ENCODE assay signal across 8 cellular contexts in genomic region chr2:68441179-68441993, GRCh38. TPM values are rescaled to one million over a fixed set of nuclear protein-coding genes. Genes with fewer than 3 reads are reported as not detected.
DNase-seq lines count a peak whose midpoint lies in the region; ATAC-seq, FAIRE-seq and TF ChIP-seq lines count a peak whose summit lies in the region.

No MANE protein-coding gene starts in this region.

- FAIRE-seq in H54 (lab: Jason Lieb, UNC) (peak; percentile 94), RCC 7860 (lab: Jason Lieb, UNC) (peak; percentile 49)

- no peaks in the 10 kb centered on the region for H3K36me3 Mint-ChIP-seq in activated T-cell treated with anti-CD3 and anti-CD28 coated beads, Interleukin-2, amount 50 U/mL, for 4 hours (ENCODE audit: insufficient read depth)

- DNase-seq in EL (peak; percentile 82), H54 (ENCODE audit: insufficient read length, low spot score) (peak; percentile 19), LNCaP clone FGC (ENCODE audit: low read depth) (peak; percentile 28), RCC 7860 (ENCODE audit: low spot score) (peak; percentile 75), fibroblast of mammary gland (ENCODE audit: low read depth) (peak; percentile 84)
- peak; percentile 74 for DNase-seq in activated T-cell treated with anti-CD3 and anti-CD28 coated beads, Interleukin-2, amount 50 U/mL, for 4 hours

- peak; percentile 98 to 99 for ATAC-seq in activated T-cell treated with anti-CD3 and anti-CD28 coated beads, Interleukin-2, amount 50 U/mL, for 4 hours

- peak; percentile 58 for TF ChIP-seq CTCF in LNCaP clone FGC (IDR thresholded peaks at IDR 0.05; ENCODE audit: control insufficient read depth, extremely low read depth, insufficient read depth)
- TF ChIP-seq CTCF in fibroblast of mammary gland (conservative IDR thresholded peaks at IDR 0.05; ENCODE audit: control insufficient read depth, insufficient read depth, low read depth, low read length) = peak; percentile 89
- peak; percentile 95 for TF ChIP-seq CTCF in neutrophil (IDR thresholded peaks at IDR 0.05)
- peak; percentile 36 for TF ChIP-seq CTCF in subcutaneous adipose tissue (IDR thresholded peaks at IDR 0.05; ENCODE audit: low read depth)

- H3K36me3 ChIP-seq in neutrophil = no peaks in the 10 kb centered on the region

- H3K4me1 Mint-ChIP-seq in activated T-cell treated with anti-CD3 and anti-CD28 coated beads, Interleukin-2, amount 50 U/mL, for 4 hours (ENCODE audit: low read depth) = peaks cover 21% of the 10 kb centered on the region

- H3K4me3 Mint-ChIP-seq in activated T-cell treated with anti-CD3 and anti-CD28 coated beads, Interleukin-2, amount 50 U/mL, for 4 hours = peak overlapping the region; percentile 48

- no peak for TF ChIP-seq POLR2A in H54 (IDR thresholded peaks at IDR 0.05; ENCODE audit: low read depth, low read length)

- H3K27ac ChIP-seq in neutrophil = peak overlapping the region; percentile 70

- no peaks in the 10 kb centered on the region for H3K9me3 Mint-ChIP-seq in activated T-cell treated with anti-CD3 and anti-CD28 coated beads, Interleukin-2, amount 50 U/mL, for 4 hours

- no peaks in the 10 kb centered on the region for H3K27me3 Mint-ChIP-seq in activated T-cell treated with anti-CD3 and anti-CD28 coated beads, Interleukin-2, amount 50 U/mL, for 4 hours (ENCODE audit: low read depth)

- peaks cover 15 to 17% of the 10 kb centered on the region in 2 experiments for H3K4me1 ChIP-seq in neutrophil (ENCODE audit: control insufficient read depth in 1 of 2, insufficient read depth in 1 of 2, low read depth in 1 of 2, low read length in 1 of 2)

- no peaks in the 10 kb centered on the region for H3K27me3 ChIP-seq in neutrophil

- H3K4me3 ChIP-seq in LNCaP clone FGC (ENCODE audit: low read depth, low read length) = no peak overlapping the region
- H3K4me3 ChIP-seq in fibroblast of mammary gland (ENCODE audit: control insufficient read depth, low read depth, low read length) = no peak overlapping the region
- no peak overlapping the region for H3K4me3 ChIP-seq in neutrophil (ENCODE audit: low read depth in 1 of 2, low read length in 1 of 2)

- no peaks in the 10 kb centered on the region for H3K9me3 ChIP-seq in neutrophil

RNA-seq across cellular contexts. Expression of gene FBXO48, which starts 25.7 kb away (rescaled TPM):
- total RNA-seq in activated T-cell treated with anti-CD3 and anti-CD28 coated beads, Interleukin-2, amount 50 U/mL, for 4 hours = under 1 TPM; 0.43 to 0.87 (median 0.66) TPM
- total RNA-seq in subcutaneous adipose tissue = 1 to 10 TPM; 1.3 to 2.0 (median 1.8) TPM

RNA-seq across cellular contexts. Expression of gene APLF, which starts 26.0 kb away (rescaled TPM):
- total RNA-seq in activated T-cell treated with anti-CD3 and anti-CD28 coated beads, Interleukin-2, amount 50 U/mL, for 4 hours = 1 to 10 TPM; 1.3 to 1.6 (median 1.3) TPM
- total RNA-seq in subcutaneous adipose tissue = 10 to 100 TPM in 2 of 4 donors, 1 to 10 TPM in 2; 6.6 to 10.8 (median 10.1) TPM

Comparison
In these comparisons a context has a peak if more than half of its experiments do, and no peak if none do; other contexts are left out.
1. DNase-seq: peak in every context shown above with its lines; median percentile 84 in fibroblast of mammary gland; 82 in EL; 75 in RCC 7860; 74 in activated T-cell treated with anti-CD3 and anti-CD28 coated beads, Interleukin-2, amount 50 U/mL, for 4 hours; 28 in LNCaP clone FGC; 19 in H54.
2. CTCF ChIP-seq: peak in every context shown above with its lines; median percentile 95 in neutrophil; 89 in fibroblast of mammary gland; 58 in LNCaP clone FGC; 36 in subcutaneous adipose tissue.